In genomic region chr13:91836554-91836953, GRCh38 we compare ENCODE assay signal across 18 cellular contexts.
A peak's percentile ranks its signal among the peaks of the same experiment; 100 is the strongest.
DNase-seq lines count a peak whose midpoint lies in the region; ATAC-seq, FAIRE-seq and TF ChIP-seq lines count a peak whose summit lies in the region.
"Had no signal": no experiment of that assay in that cellular context is flagged by ENCODE, and none has a peak within 500 bp of the region (broad histone marks: within the 10 kb centered on the region; RNA-seq: fewer than 3 reads in every experiment).

No MANE protein-coding gene starts in this region.

- H2BK5ac ChIP-seq in IMR-90 (ENCODE audit: low read depth, low read length, poor library complexity, severe bottlenecking), result no peak overlapping the region

- no peak overlapping the region for H2BK15ac ChIP-seq in IMR-90 (ENCODE audit: low read depth, low read length)

- H4K20me1 ChIP-seq in IMR-90 (ENCODE audit: insufficient read depth, low read length), result no peaks in the 10 kb centered on the region
- H4K20me1 ChIP-seq: BLaER1 had no signal

- no peaks in the 10 kb centered on the region for H3K27me3 ChIP-seq in IMR-90 (ENCODE audit: control insufficient read depth, insufficient read depth, low read length)
- H3K27me3 ChIP-seq in aorta (ENCODE audit: control insufficient read depth in 1 of 2, insufficient read depth in 2 of 2, low read length in 1 of 2), result no peaks in the 10 kb centered on the region
- H3K27me3 ChIP-seq: BLaER1 had no signal

- intact Hi-C loops in IMR-90 (cut with micrococcal nuclease), result no loop called here
- intact Hi-C loops in aorta (cut with DNase I), result no loop called here

- no peaks in the 10 kb centered on the region for H3K4me1 ChIP-seq in IMR-90 (ENCODE audit: control insufficient read depth, insufficient read depth, low read length)
- H3K4me1 ChIP-seq in aorta (ENCODE audit: control insufficient read depth in 1 of 2, insufficient read depth in 2 of 2, low read length in 2 of 2), result no peaks in the 10 kb centered on the region
- H3K4me1 ChIP-seq: Caco-2 had no signal

- no peak overlapping the region for H2BK20ac ChIP-seq in IMR-90 (ENCODE audit: low read depth, low read length)

- no peak for ATAC-seq in IMR-90 (ENCODE audit: low read depth)
- no peak for ATAC-seq in aorta (ENCODE audit: low FRiP score)
- ATAC-seq: CD8-positive, alpha-beta T cell; HCT116 had no signal

- H4K8ac ChIP-seq in IMR-90 (ENCODE audit: low read depth in 2 of 2, low read length in 2 of 2), result no peak overlapping the region

- no peak overlapping the region for H3K4me2 ChIP-seq in IMR-90 (ENCODE audit: low read depth, low read length)

- H4K91ac ChIP-seq in IMR-90 (ENCODE audit: insufficient read depth, low read depth, low read length), result no peak overlapping the region

- H3K27ac ChIP-seq in IMR-90 (ENCODE audit: insufficient read depth, low read length) (no peak overlapping the region), aorta (ENCODE audit: low read depth in 1 of 2, low read length in 2 of 2) (no peak overlapping the region)
- H3K27ac ChIP-seq: BLaER1, C4-2B, GM23248 had no signal

- no peak for TF ChIP-seq CTCF in IMR-90 (conservative IDR thresholded peaks at IDR 0.05; ENCODE audit: low read depth, low read length)

- H2AFZ ChIP-seq in IMR-90 (replicated peaks; ENCODE audit: low read length, poor library complexity), result no peak overlapping the region
- H2AFZ ChIP-seq: GM23248 had no signal

- no TSS peak for BruUV-seq in IMR-90 (replicated peaks; lab: Mats Ljungman, UMichigan)

- CTCF ChIA-PET in IMR-90 (lab: Yijun Ruan, JAX), result no interaction called here

- no peaks in the 10 kb centered on the region for H3K9me1 ChIP-seq in IMR-90 (ENCODE audit: insufficient read depth, low read length)

- H3K79me1 ChIP-seq in IMR-90 (ENCODE audit: low read depth in 1 of 2, low read length in 2 of 2), result no peaks in the 10 kb centered on the region

- FAIRE-seq in A204.1 (lab: Jason Lieb, UNC) (peak; percentile 54), frontal cortex (lab: Jason Lieb, UNC) (peak; percentile 55)
- FAIRE-seq: GM12892 had no signal

- POLR2A ChIA-PET in IMR-90 (lab: Charles Lee; ENCODE audit: unreplicated experiment), result no interaction called here

- no peak overlapping the region for H3K23ac ChIP-seq in IMR-90 (ENCODE audit: low read depth, low read length)

- H3K56ac ChIP-seq in IMR-90 (ENCODE audit: extremely low read depth, insufficient read depth, low read length), result no peak overlapping the region

- DNase-seq in IMR-90, result no peak
- DNase-seq in frontal cortex (ENCODE audit: low spot score in 2 of 2), result no peak
- no peak for DNase-seq in stimulated activated CD4-positive, alpha-beta T cell treated with anti-CD3 and anti-CD28 coated beads, Interleukin-2, amount 100 ng/mL, for 24 hours
- no peak for DNase-seq in NOMO-1 (lab: John Stamatoyannopoulos, UW; ENCODE audit: unreplicated experiment in 2 of 2)
- DNase-seq in aorta, result no peak
- DNase-seq: 8988T; Caco-2; CD4-positive, CD25-positive, alpha-beta regulatory T cell; CD8-positive, alpha-beta T cell; DMS153; DND-41; GM23248; H9 had no signal

- TF ChIP-seq POLR2A in IMR-90 (IDR thresholded peaks at IDR 0.05; ENCODE audit: low read depth, low read length), result no peak

- H3K9me3 ChIP-seq in IMR-90 (ENCODE audit: control insufficient read depth, insufficient read depth, low read length) (no peaks in the 10 kb centered on the region), aorta (ENCODE audit: control insufficient read depth, low read length) (no peaks in the 10 kb centered on the region)
- H3K9me3 ChIP-seq: BLaER1 had no signal

- H4K5ac ChIP-seq in IMR-90 (ENCODE audit: low read depth, low read length), result no peak overlapping the region

- H3K4me3 ChIP-seq in IMR-90 (ENCODE audit: insufficient read depth, low read depth, low read length) (no peak overlapping the region), aorta (ENCODE audit: low read length in 2 of 2) (no peak overlapping the region)
- H3K4me3 ChIP-seq: BLaER1, GM23248 had no signal

- H2AK9ac ChIP-seq in IMR-90 (replicated peaks; ENCODE audit: low read depth, low read length, poor library complexity), result no peak overlapping the region

- no peak overlapping the region for H3K4ac ChIP-seq in IMR-90 (ENCODE audit: low read depth, low read length)

- H3K36me3 ChIP-seq in IMR-90 (ENCODE audit: control insufficient read depth, insufficient read depth, low read length), result no peaks in the 10 kb centered on the region
- H3K36me3 ChIP-seq in aorta (ENCODE audit: control insufficient read depth in 1 of 2, insufficient read depth in 2 of 2, low read length in 1 of 2), result no peaks in the 10 kb centered on the region
- H3K36me3 ChIP-seq: BLaER1 had no signal

- H3K14ac ChIP-seq in IMR-90 (replicated peaks; ENCODE audit: low read depth, low read length), result no peak overlapping the region

- dilution Hi-C loops in IMR-90 (cut with HindIII; ENCODE audit: low sequenced_read_pairs, unreplicated experiment), result no loop called here

- no peak for TF ChIP-seq RAD21 in IMR-90 (IDR thresholded peaks at IDR 0.05; ENCODE audit: low read length)

- no peak overlapping the region for H2AK5ac ChIP-seq in IMR-90 (ENCODE audit: low read depth, low read length)

- no peak overlapping the region for H2BK120ac ChIP-seq in IMR-90 (ENCODE audit: low read depth, low read length)

- no peak overlapping the region for H3K9ac ChIP-seq in IMR-90 (ENCODE audit: low read depth, low read length)
- H3K9ac ChIP-seq: BLaER1, GM23248 had no signal

- in situ Hi-C loops in IMR-90 (cut with MboI; ENCODE audit: low sequenced_read_pairs), result no loop called here

- H3K18ac ChIP-seq in IMR-90 (ENCODE audit: low read depth, low read length), result no peak overlapping the region

TF ChIP-seq in IMR-90, 13 proteins besides CTCF, POLR2A, EP300 and RAD21:
- TF ChIP-seq RCOR1 (IDR thresholded peaks at IDR 0.05; ENCODE audit: insufficient replicate concordance, low read length) (no peak), MAFK (IDR thresholded peaks at IDR 0.05; ENCODE audit: low read depth, low read length) (peak; percentile 84), RFX5 (IDR thresholded peaks at IDR 0.05; ENCODE audit: low read depth, low read length) (no peak)
